ENCODE assay signal across 18 cellular contexts in genomic region chr15:77646104-77646694, GRCh38. TPM values are rescaled to one million over a fixed set of nuclear protein-coding genes. Genes with fewer than 3 reads are reported as not detected.
"Had no signal": no experiment of that assay in that cellular context is flagged by ENCODE, and none has a peak within 500 bp of the region (broad histone marks: within the 10 kb centered on the region; RNA-seq: fewer than 3 reads in every experiment).

No MANE protein-coding gene starts in this region.

- H3K27ac Mint-ChIP-seq: activated naive CD4-positive, alpha-beta T cell treated with anti-CD3 and anti-CD28 coated beads, Interleukin-2, amount 50 U/mL, for 24 hours; activated T-helper 2 cell treated with anti-CD3 and anti-CD28 coated beads, Interferon-gamma antibody, Interleukin-2, Interleukin-4, amounts not matched to agents 10 μg/mL and 5 μg/mL and 100 μg/mL, durations not matched to agents 14 hours and 24 hours and 36 hours; dendritic cell treated with granulocyte-macrophage colony-stimulating factor and Interleukin-4, amounts not matched to agents 40 ng/mL and 50 ng/mL, for 4 days; nephron; progenitor cell of endocrine pancreas had no signal

- H3K9me3 ChIP-seq: body of pancreas, suprapubic skin, upper lobe of left lung had no signal

- H3K4me3 Mint-ChIP-seq: activated naive CD4-positive, alpha-beta T cell treated with anti-CD3 and anti-CD28 coated beads, Interleukin-2, amount 50 U/mL, for 24 hours; dendritic cell treated with granulocyte-macrophage colony-stimulating factor and Interleukin-4, amounts not matched to agents 40 ng/mL and 50 ng/mL, for 4 days; nephron had no signal

- H3K4me1 Mint-ChIP-seq: activated naive CD4-positive, alpha-beta T cell treated with anti-CD3 and anti-CD28 coated beads, Interleukin-2, amount 50 U/mL, for 24 hours had no signal

- DNase-seq: activated CD4-positive, alpha-beta T cell treated with anti-CD3 and anti-CD28 coated beads, Interleukin-2, amount 50 U/mL, for 1 hour; body of pancreas; effector memory CD4-positive, alpha-beta T cell; head of caudate nucleus; kidney glomerular epithelial cell; mesendoderm; right cardiac atrium; small intestine; stimulated activated CD4-positive, alpha-beta T cell treated with anti-CD3 and anti-CD28 coated beads, Interleukin-4, amount 100 ng/mL, for 24 hours; stimulated activated naive CD8-positive, alpha-beta T cell treated with anti-CD3 and anti-CD28 coated beads, Interleukin-15, Interleukin-2, amounts not matched to agents 100 U/mL and 50 U/mL, for 24 hours had no signal

- ATAC-seq: body of pancreas; right cardiac atrium; stimulated activated naive CD8-positive, alpha-beta T cell treated with anti-CD3 and anti-CD28 coated beads, Interleukin-15, Interleukin-2, amounts not matched to agents 100 U/mL and 50 U/mL, for 24 hours had no signal

- H3K4me1 ChIP-seq: body of pancreas, suprapubic skin, upper lobe of left lung had no signal

- H3K27ac ChIP-seq: body of pancreas, suprapubic skin, upper lobe of left lung had no signal

- H3K4me3 ChIP-seq: body of pancreas, suprapubic skin, upper lobe of left lung had no signal

- H3K36me3 ChIP-seq: suprapubic skin, upper lobe of left lung had no signal

- H3K9me3 Mint-ChIP-seq: activated naive CD4-positive, alpha-beta T cell treated with anti-CD3 and anti-CD28 coated beads, Interleukin-2, amount 50 U/mL, for 24 hours; activated T-helper 2 cell treated with anti-CD3 and anti-CD28 coated beads, Interferon-gamma antibody, Interleukin-2, Interleukin-4, amounts not matched to agents 10 μg/mL and 5 μg/mL and 100 μg/mL, durations not matched to agents 14 hours and 24 hours and 36 hours; dendritic cell treated with granulocyte-macrophage colony-stimulating factor and Interleukin-4, amounts not matched to agents 40 ng/mL and 50 ng/mL, for 4 days; nephron had no signal

- H3K27me3 ChIP-seq: body of pancreas, upper lobe of left lung had no signal

- H3K36me3 Mint-ChIP-seq: activated naive CD4-positive, alpha-beta T cell treated with anti-CD3 and anti-CD28 coated beads, Interleukin-2, amount 50 U/mL, for 24 hours had no signal

RNA-seq across cellular contexts. Expression of gene LINGO1, which starts 13.5 kb away (rescaled TPM):
- total RNA-seq: activated T-helper 2 cell treated with anti-CD3 and anti-CD28 coated beads, Interferon-gamma antibody, Interleukin-2, Interleukin-4, amounts not matched to agents 10 μg/mL and 5 μg/mL and 100 μg/mL, durations not matched to agents 14 hours and 24 hours and 36 hours; fibroblast of lung had no signal
